ENCODE assay signal across 18 cellular contexts in the genomic region with DNA sequence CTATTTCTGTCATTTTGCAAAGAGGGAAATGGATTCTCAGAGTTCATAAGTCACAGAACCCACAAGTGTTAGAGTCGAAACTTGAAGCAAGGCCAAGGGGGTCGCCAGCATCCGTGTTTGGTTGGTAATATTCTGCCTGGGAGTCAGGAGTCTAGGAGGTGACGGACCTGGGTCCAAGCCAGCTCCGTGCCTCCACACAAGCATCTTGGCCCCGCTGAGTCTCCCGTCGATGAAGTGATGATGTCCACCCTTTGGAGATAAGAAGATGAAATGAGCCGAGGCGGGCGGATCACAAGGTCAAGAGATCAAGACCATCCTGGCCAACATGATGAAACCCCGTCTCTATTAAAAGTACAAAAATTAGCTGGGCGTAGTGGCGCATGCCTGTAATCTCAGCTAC. TPM values are rescaled to one million over a fixed set of nuclear protein-coding genes. Genes with fewer than 3 reads are reported as not detected.
A peak's percentile ranks its signal among the peaks of the same experiment; 100 is the strongest.
DNase-seq lines count a peak whose midpoint lies in the region; ATAC-seq and TF ChIP-seq lines count a peak whose summit lies in the region.
"Had no signal": no experiment of that assay in that cellular context is flagged by ENCODE, and none has a peak within 500 bp of the region (broad histone marks: within the 10 kb centered on the region; RNA-seq: fewer than 3 reads in every experiment).

No MANE protein-coding gene starts in this region.

- H4K20me1 ChIP-seq in osteoblast (ENCODE audit: insufficient read depth, low read length), result no peaks in the 10 kb centered on the region
- H4K20me1 ChIP-seq: BLaER1 had no signal

- TF ChIP-seq POLR2A in adrenal gland (IDR thresholded peaks at IDR 0.05), result no peak

- no peak overlapping the region for H3K27ac ChIP-seq in osteoblast (ENCODE audit: low read depth, low read length)
- H3K27ac ChIP-seq in upper lobe of right lung, result no peak overlapping the region
- H3K27ac ChIP-seq in adrenal gland, result no peak overlapping the region
- H3K27ac ChIP-seq: 22Rv1, BLaER1, C4-2B had no signal

- no peak overlapping the region for H3K4me2 ChIP-seq in osteoblast (ENCODE audit: insufficient read depth, low read length)
- H3K4me2 ChIP-seq: BLaER1 had no signal

- H3K79me2 ChIP-seq in osteoblast (ENCODE audit: insufficient read depth, low read length), result no peaks in the 10 kb centered on the region

- H3K4me1 Mint-ChIP-seq in activated naive CD4-positive, alpha-beta T cell treated with anti-CD3 and anti-CD28 coated beads, Interleukin-2, amount 50 U/mL, for 24 hours, result no peaks in the 10 kb centered on the region
- H3K4me1 Mint-ChIP-seq: B cell had no signal

- H3K36me3 ChIP-seq in osteoblast (ENCODE audit: insufficient read depth, low read length) (no peaks in the 10 kb centered on the region), upper lobe of right lung (no peaks in the 10 kb centered on the region), adrenal gland (replicated peaks in 1 of 2) (no peaks in the 10 kb centered on the region)
- H3K36me3 ChIP-seq: BLaER1 had no signal

- no peaks in the 10 kb centered on the region for H3K9me3 ChIP-seq in osteoblast (ENCODE audit: low read depth, low read length)
- no peaks in the 10 kb centered on the region for H3K9me3 ChIP-seq in upper lobe of right lung
- H3K9me3 ChIP-seq in adrenal gland (replicated peaks in 1 of 3), result no peaks in the 10 kb centered on the region
- H3K9me3 ChIP-seq: BLaER1, Caco-2 had no signal

- H3K4me1 ChIP-seq in osteoblast (ENCODE audit: insufficient read depth, low read length), result no peaks in the 10 kb centered on the region
- no peaks in the 10 kb centered on the region for H3K4me1 ChIP-seq in upper lobe of right lung
- no peaks in the 10 kb centered on the region for H3K4me1 ChIP-seq in adrenal gland (replicated peaks in 1 of 2)
- H3K4me1 ChIP-seq: BLaER1, Caco-2 had no signal

- no peaks in the 10 kb centered on the region for H3K36me3 Mint-ChIP-seq in activated naive CD4-positive, alpha-beta T cell treated with anti-CD3 and anti-CD28 coated beads, Interleukin-2, amount 50 U/mL, for 24 hours
- H3K36me3 Mint-ChIP-seq: CD4-positive, CD25-positive, alpha-beta regulatory T cell; CD8-positive, alpha-beta T cell had no signal

- no peaks in the 10 kb centered on the region for H3K27me3 Mint-ChIP-seq in activated naive CD4-positive, alpha-beta T cell treated with anti-CD3 and anti-CD28 coated beads, Interleukin-2, amount 50 U/mL, for 24 hours

- intact Hi-C loops in upper lobe of right lung (cut with DNase I), result no loop called here
- intact Hi-C loops in adrenal gland (cut with DNase I), result no loop called here
- intact Hi-C loops in Right ventricle myocardium superior (cut with DNase I), result no loop called here

- H3K4me3 ChIP-seq in osteoblast (ENCODE audit: insufficient read depth, low read length) (no peak overlapping the region), upper lobe of right lung (no peak overlapping the region), adrenal gland (no peak overlapping the region)
- H3K4me3 ChIP-seq: BLaER1 had no signal

- H3K27ac Mint-ChIP-seq in activated naive CD4-positive, alpha-beta T cell treated with anti-CD3 and anti-CD28 coated beads, Interleukin-2, amount 50 U/mL, for 24 hours, result peak overlapping the region; percentile 51
- H3K27ac Mint-ChIP-seq: B cell; CD4-positive, CD25-positive, alpha-beta regulatory T cell; CD8-positive, alpha-beta T cell had no signal

- DNase-seq in activated naive CD4-positive, alpha-beta T cell treated with anti-CD3 and anti-CD28 coated beads, Interleukin-2, amount 50 U/mL, for 16 hours, result no peak
- peak; percentile 69 for DNase-seq in osteoblast (ENCODE audit: insufficient read length, low spot score, missing footprints)
- DNase-seq in upper lobe of right lung, result peak; percentile 37
- no peak for DNase-seq in adrenal gland
- no peak for DNase-seq in Right ventricle myocardium superior
- no peak for DNase-seq in OCI-M1 (lab: John Stamatoyannopoulos, UW)
- DNase-seq: Caco-2; CD4-positive, CD25-positive, alpha-beta regulatory T cell; CD8-positive, alpha-beta T cell; DMS153; DND-41; GOT3; HCEC 1CT had no signal

- 38 to 56% (median 44%) methylated on average over 5 to 14 of the region's 14 CpGs for WGBS in adrenal gland, 4 donors

- no peak overlapping the region for H3K4me3 Mint-ChIP-seq in activated naive CD4-positive, alpha-beta T cell treated with anti-CD3 and anti-CD28 coated beads, Interleukin-2, amount 50 U/mL, for 24 hours
- H3K4me3 Mint-ChIP-seq: B cell; CD4-positive, CD25-positive, alpha-beta regulatory T cell; CD8-positive, alpha-beta T cell had no signal

- no peak for ATAC-seq in upper lobe of right lung
- no peak for ATAC-seq in Right ventricle myocardium superior (ENCODE audit: poor library complexity)
- ATAC-seq: CD8-positive, alpha-beta T cell had no signal

- no peak overlapping the region for H2AFZ ChIP-seq in osteoblast (ENCODE audit: low read length)

- no peak for TF ChIP-seq CTCF in osteoblast (IDR thresholded peaks at IDR 0.05; ENCODE audit: extremely low read depth, low read depth, low read length)
- no peak for TF ChIP-seq CTCF in upper lobe of right lung (IDR thresholded peaks at IDR 0.05)
- no peak for TF ChIP-seq CTCF in adrenal gland (IDR thresholded peaks at IDR 0.05)

- H3K27me3 ChIP-seq in osteoblast (ENCODE audit: insufficient read depth, low read length) (peaks cover 56% of the 10 kb centered on the region), upper lobe of right lung (peaks cover 29% of the 10 kb centered on the region), adrenal gland (peaks cover 18% of the 10 kb centered on the region)
- H3K27me3 ChIP-seq: BLaER1 had no signal

- no peaks in the 10 kb centered on the region for H3K9me3 Mint-ChIP-seq in activated naive CD4-positive, alpha-beta T cell treated with anti-CD3 and anti-CD28 coated beads, Interleukin-2, amount 50 U/mL, for 24 hours
- H3K9me3 Mint-ChIP-seq: CD8-positive, alpha-beta T cell had no signal

RNA-seq across cellular contexts. Expression of gene TNRC6C, which starts 53.2 kb away (rescaled TPM):
- total RNA-seq in osteoblast, result 6.2 and 6.5 TPM in 2 replicates
- 21.7 TPM for total RNA-seq in upper lobe of right lung
- total RNA-seq in adrenal gland, result 10 to 100 TPM in 6 of 8 donors, 1 to 10 TPM in 2; 5.1 to 18.7 (median 11.9) TPM
- polyA plus RNA-seq in adrenal gland, result 10 to 100 TPM in 1 of 3 donors, 1 to 10 TPM in 2; 3.8 to 10.9 (median 5.2) TPM
- total RNA-seq in Right ventricle myocardium superior, result 17.8 TPM

Comparison
In these comparisons a context has a peak if more than half of its experiments do, and no peak if none do; other contexts are left out.
1. DNase-seq: peak in osteoblast (single experiment) and upper lobe of right lung (single experiment); none in activated naive CD4-positive, alpha-beta T cell treated with anti-CD3 and anti-CD28 coated beads, Interleukin-2, amount 50 U/mL, for 16 hours (single experiment), adrenal gland (0 of 7), Right ventricle myocardium superior (single experiment) and OCI-M1 (single experiment).